Comparison of ENCODE assay signal across 13 cellular contexts in the genomic region with DNA sequence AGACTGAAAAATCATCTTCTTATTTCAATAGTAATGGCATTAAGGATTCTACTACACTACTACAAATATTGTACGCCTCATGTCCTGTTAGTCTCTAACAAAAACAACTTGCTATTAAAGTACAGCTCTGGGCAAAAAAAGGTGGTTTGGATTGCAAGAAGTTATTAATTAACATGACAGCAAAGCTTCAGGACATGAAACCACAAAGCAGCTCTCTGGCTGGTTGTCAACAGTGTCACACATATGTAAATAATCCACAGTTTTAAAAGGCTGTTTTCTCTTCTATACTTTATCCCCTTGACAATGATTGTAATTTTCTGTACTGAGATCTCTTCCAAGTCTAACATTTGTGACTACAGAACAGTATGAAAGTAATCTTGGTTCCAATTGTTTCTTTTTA. TPM values are rescaled to one million over a fixed set of nuclear protein-coding genes. Genes with fewer than 3 reads are reported as not detected.
DNase-seq lines count a peak whose midpoint lies in the region; ATAC-seq and TF ChIP-seq lines count a peak whose summit lies in the region.
"Had no signal": no experiment of that assay in that cellular context is flagged by ENCODE, and none has a peak within 500 bp of the region (broad histone marks: within the 10 kb centered on the region; RNA-seq: fewer than 3 reads in every experiment).

No MANE protein-coding gene starts in this region.

- H3K4me3 Mint-ChIP-seq in activated naive CD8-positive, alpha-beta T cell treated with anti-CD3 and anti-CD28 coated beads for 36 hours, result no peak overlapping the region
- no peak overlapping the region for H3K4me3 Mint-ChIP-seq in Calu3 (ENCODE audit: low read depth, unreplicated experiment)

- no peak overlapping the region for H3K4me3 ChIP-seq in fibroblast of mammary gland (ENCODE audit: control insufficient read depth, low read depth, low read length)
- H3K4me3 ChIP-seq: ovary, thyroid gland had no signal

- intact Hi-C loops in Calu3 (cut with micrococcal nuclease; ENCODE audit: unreplicated experiment), result no loop called here

- no peak for TF ChIP-seq CTCF in fibroblast of mammary gland (conservative IDR thresholded peaks at IDR 0.05; ENCODE audit: control insufficient read depth, insufficient read depth, low read depth, low read length)
- TF ChIP-seq CTCF in Calu3 (IDR thresholded peaks at IDR 0.05; ENCODE audit: unreplicated experiment), result no peak

- no TSS peak for BruUV-seq in Calu3 (replicated peaks; lab: Mats Ljungman, UMichigan)

- H3K27ac ChIP-seq in substantia nigra (ENCODE audit: low read depth, low read length, poor library complexity, severe bottlenecking), result no peak overlapping the region
- H3K27ac ChIP-seq: ovary, thyroid gland had no signal

- CTCF ChIA-PET in Calu3 (lab: Charles Lee), result interaction anchor here (0.6 kb wide), 1 partner anchor 9 kb away, joined by 3 read pairs; no protein-coding TSS in a partner anchor

- no peak overlapping the region for H3K27ac Mint-ChIP-seq in activated naive CD8-positive, alpha-beta T cell treated with anti-CD3 and anti-CD28 coated beads for 36 hours
- H3K27ac Mint-ChIP-seq in Calu3 (ENCODE audit: unreplicated experiment), result no peak overlapping the region

- no peaks in the 10 kb centered on the region for H3K4me1 Mint-ChIP-seq in activated naive CD8-positive, alpha-beta T cell treated with anti-CD3 and anti-CD28 coated beads for 36 hours
- peaks cover 9% of the 10 kb centered on the region for H3K4me1 Mint-ChIP-seq in Calu3 (ENCODE audit: low read depth, unreplicated experiment)

- H3K27me3 Mint-ChIP-seq in activated naive CD8-positive, alpha-beta T cell treated with anti-CD3 and anti-CD28 coated beads for 36 hours, result peaks cover 24% of the 10 kb centered on the region
- no peaks in the 10 kb centered on the region for H3K27me3 Mint-ChIP-seq in Calu3 (ENCODE audit: unreplicated experiment)

- DNase-seq in fibroblast of mammary gland (ENCODE audit: low read depth) (peak; percentile 12), substantia nigra (lab: John Stamatoyannopoulos, UW) (no peak), MV-4-11 (lab: John Stamatoyannopoulos, UW) (no peak), Calu3 (no peak)
- DNase-seq in activated naive CD8-positive, alpha-beta T cell treated with anti-CD3 and anti-CD28 coated beads for 36 hours, result no peak
- DNase-seq: COR-L47, IMR-90, NCI-H524, ovary, thyroid gland had no signal

- no peaks in the 10 kb centered on the region for H3K36me3 Mint-ChIP-seq in activated naive CD8-positive, alpha-beta T cell treated with anti-CD3 and anti-CD28 coated beads for 36 hours
- H3K36me3 Mint-ChIP-seq in Calu3 (ENCODE audit: insufficient read depth, unreplicated experiment), result no peaks in the 10 kb centered on the region

- peak; percentile 78 for ATAC-seq in GM18511 (IDR thresholded peaks at IDR 0.05; ENCODE audit: unreplicated experiment)
- ATAC-seq in GM21526 (IDR thresholded peaks at IDR 0.05; ENCODE audit: low FRiP score, unreplicated experiment), result peak; percentile 44
- ATAC-seq in HG03108 (IDR thresholded peaks at IDR 0.05; ENCODE audit: unreplicated experiment), result peak; percentile 85

- H3K9me3 Mint-ChIP-seq in activated naive CD8-positive, alpha-beta T cell treated with anti-CD3 and anti-CD28 coated beads for 36 hours, result no peaks in the 10 kb centered on the region
- H3K9me3 Mint-ChIP-seq in Calu3 (ENCODE audit: low read depth, unreplicated experiment), result no peaks in the 10 kb centered on the region

RNA-seq across cellular contexts. Expression of a gene that starts 19.7 kb away (rescaled TPM):
- not detected for total RNA-seq in activated naive CD8-positive, alpha-beta T cell treated with anti-CD3 and anti-CD28 coated beads for 36 hours
- total RNA-seq in Calu3 (2022), result 0.07 TPM in 2 replicates
- total RNA-seq: IMR-90 had no signal
